ENCODE assay signal across 1 cellular context in the genomic region with DNA sequence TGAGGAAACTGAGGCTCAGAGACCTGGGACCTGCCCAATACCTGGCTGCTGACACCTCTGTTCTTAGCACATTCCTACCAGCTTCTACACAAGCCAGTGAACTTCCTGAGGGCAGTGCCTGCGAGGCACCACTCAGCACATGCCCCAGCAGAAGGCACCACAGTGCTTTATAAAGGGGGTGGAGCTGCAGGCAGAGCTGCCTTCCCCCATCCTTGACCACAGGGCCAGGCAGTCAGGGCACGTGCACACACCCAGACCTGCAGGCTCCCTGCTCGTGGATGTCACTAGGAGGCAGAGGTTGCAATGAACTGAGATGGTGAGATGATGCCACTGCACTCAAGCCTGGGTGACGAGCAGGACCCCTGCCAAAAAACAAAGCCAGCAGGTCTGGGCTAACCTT.
TF ChIP-seq lines count a peak whose summit lies in the region.

No MANE protein-coding gene starts in this region.

TF ChIP-seq in GM23338, 12 proteins besides CTCF, POLR2A, EP300 and RAD21:
- TF ChIP-seq, protein P1, sequence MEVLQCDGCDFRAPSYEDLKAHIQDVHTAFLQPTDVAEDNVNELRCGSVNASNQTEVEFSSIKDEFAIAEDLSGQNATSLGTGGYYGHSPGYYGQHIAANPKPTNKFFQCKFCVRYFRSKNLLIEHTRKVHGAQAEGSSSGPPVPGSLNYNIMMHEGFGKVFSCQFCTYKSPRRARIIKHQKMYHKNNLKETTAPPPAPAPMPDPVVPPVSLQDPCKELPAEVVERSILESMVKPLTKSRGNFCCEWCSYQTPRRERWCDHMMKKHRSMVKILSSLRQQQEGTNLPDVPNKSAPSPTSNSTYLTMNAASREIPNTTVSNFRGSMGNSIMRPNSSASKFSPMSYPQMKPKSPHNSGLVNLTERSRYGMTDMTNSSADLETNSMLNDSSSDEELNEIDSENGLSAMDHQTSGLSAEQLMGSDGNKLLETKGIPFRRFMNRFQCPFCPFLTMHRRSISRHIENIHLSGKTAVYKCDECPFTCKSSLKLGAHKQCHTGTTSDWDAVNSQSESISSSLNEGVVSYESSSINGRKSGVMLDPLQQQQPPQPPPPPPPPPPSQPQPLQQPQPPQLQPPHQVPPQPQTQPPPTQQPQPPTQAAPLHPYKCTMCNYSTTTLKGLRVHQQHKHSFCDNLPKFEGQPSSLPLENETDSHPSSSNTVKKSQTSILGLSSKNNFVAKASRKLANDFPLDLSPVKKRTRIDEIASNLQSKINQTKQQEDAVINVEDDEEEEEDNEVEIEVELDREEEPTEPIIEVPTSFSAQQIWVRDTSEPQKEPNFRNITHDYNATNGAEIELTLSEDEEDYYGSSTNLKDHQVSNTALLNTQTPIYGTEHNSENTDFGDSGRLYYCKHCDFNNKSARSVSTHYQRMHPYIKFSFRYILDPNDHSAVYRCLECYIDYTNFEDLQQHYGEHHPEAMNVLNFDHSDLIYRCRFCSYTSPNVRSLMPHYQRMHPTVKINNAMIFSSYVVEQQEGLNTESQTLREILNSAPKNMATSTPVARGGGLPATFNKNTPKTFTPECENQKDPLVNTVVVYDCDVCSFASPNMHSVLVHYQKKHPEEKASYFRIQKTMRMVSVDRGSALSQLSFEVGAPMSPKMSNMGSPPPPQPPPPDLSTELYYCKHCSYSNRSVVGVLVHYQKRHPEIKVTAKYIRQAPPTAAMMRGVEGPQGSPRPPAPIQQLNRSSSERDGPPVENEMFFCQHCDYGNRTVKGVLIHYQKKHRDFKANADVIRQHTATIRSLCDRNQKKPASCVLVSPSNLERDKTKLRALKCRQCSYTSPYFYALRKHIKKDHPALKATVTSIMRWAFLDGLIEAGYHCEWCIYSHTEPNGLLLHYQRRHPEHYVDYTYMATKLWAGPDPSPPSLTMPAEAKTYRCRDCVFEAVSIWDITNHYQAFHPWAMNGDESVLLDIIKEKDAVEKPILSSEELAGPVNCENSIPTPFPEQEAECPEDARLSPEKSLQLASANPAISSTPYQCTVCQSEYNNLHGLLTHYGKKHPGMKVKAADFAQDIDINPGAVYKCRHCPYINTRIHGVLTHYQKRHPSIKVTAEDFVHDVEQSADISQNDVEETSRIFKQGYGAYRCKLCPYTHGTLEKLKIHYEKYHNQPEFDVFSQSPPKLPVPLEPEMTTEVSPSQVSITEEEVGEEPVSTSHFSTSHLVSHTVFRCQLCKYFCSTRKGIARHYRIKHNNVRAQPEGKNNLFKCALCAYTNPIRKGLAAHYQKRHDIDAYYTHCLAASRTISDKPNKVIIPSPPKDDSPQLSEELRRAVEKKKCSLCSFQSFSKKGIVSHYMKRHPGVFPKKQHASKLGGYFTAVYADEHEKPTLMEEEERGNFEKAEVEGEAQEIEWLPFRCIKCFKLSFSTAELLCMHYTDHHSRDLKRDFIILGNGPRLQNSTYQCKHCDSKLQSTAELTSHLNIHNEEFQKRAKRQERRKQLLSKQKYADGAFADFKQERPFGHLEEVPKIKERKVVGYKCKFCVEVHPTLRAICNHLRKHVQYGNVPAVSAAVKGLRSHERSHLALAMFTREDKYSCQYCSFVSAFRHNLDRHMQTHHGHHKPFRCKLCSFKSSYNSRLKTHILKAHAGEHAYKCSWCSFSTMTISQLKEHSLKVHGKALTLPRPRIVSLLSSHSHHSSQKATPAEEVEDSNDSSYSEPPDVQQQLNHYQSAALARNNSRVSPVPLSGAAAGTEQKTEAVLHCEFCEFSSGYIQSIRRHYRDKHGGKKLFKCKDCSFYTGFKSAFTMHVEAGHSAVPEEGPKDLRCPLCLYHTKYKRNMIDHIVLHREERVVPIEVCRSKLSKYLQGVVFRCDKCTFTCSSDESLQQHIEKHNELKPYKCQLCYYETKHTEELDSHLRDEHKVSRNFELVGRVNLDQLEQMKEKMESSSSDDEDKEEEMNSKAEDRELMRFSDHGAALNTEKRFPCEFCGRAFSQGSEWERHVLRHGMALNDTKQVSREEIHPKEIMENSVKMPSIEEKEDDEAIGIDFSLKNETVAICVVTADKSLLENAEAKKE (CRISPR knock-in tag; IDR thresholded peaks at IDR 0.05): no peak
- no peak for TF ChIP-seq EZH2 (IDR thresholded peaks at IDR 0.05; ENCODE audit: low read depth, unreplicated experiment)
- TF ChIP-seq, protein P2, sequence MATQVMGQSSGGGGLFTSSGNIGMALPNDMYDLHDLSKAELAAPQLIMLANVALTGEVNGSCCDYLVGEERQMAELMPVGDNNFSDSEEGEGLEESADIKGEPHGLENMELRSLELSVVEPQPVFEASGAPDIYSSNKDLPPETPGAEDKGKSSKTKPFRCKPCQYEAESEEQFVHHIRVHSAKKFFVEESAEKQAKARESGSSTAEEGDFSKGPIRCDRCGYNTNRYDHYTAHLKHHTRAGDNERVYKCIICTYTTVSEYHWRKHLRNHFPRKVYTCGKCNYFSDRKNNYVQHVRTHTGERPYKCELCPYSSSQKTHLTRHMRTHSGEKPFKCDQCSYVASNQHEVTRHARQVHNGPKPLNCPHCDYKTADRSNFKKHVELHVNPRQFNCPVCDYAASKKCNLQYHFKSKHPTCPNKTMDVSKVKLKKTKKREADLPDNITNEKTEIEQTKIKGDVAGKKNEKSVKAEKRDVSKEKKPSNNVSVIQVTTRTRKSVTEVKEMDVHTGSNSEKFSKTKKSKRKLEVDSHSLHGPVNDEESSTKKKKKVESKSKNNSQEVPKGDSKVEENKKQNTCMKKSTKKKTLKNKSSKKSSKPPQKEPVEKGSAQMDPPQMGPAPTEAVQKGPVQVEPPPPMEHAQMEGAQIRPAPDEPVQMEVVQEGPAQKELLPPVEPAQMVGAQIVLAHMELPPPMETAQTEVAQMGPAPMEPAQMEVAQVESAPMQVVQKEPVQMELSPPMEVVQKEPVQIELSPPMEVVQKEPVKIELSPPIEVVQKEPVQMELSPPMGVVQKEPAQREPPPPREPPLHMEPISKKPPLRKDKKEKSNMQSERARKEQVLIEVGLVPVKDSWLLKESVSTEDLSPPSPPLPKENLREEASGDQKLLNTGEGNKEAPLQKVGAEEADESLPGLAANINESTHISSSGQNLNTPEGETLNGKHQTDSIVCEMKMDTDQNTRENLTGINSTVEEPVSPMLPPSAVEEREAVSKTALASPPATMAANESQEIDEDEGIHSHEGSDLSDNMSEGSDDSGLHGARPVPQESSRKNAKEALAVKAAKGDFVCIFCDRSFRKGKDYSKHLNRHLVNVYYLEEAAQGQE (IDR thresholded peaks at IDR 0.05; ENCODE audit: unreplicated experiment): no peak
- no peak for TF ChIP-seq EZH2phosphoT487 (IDR thresholded peaks at IDR 0.05; ENCODE audit: unreplicated experiment)
- no peak for TF ChIP-seq POLR2AphosphoS5 (IDR thresholded peaks at IDR 0.05; ENCODE audit: low read depth)
